In the genomic region with DNA sequence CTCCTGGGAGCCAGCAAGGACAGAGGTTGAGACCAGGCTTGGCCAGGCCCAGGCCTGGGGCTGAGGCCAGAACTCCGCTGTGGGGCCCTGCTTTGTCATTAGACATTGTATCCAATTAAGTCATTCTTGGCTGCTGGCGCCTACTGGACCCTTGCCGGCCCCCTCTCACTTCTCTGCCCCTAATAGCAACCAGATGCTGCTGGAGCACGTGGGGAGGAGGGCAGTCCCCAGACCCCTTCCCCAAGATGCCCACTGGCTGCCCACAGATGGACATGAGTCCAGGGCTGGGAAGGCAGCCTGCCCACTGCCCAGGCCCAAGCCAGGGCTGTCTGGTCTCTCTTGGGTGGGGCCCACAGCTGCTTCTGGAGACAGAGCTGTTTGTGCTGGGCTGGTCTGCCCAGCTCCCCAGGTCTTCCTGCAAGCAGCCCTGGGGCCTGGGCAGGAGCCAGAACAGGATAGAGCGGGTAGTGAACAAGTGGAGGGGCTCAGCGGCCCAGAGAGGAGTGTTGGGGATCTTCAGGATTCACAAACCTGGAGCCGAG, we compare ENCODE assay signal across 16 cellular contexts. TPM values are rescaled to one million over a fixed set of nuclear protein-coding genes. Genes with fewer than 3 reads are reported as not detected.
DNase-seq lines count a peak whose midpoint lies in the region; ATAC-seq and TF ChIP-seq lines count a peak whose summit lies in the region.
"Had no signal": no experiment of that assay in that cellular context is flagged by ENCODE, and none has a peak within 500 bp of the region (broad histone marks: within the 10 kb centered on the region; RNA-seq: fewer than 3 reads in every experiment).

No MANE protein-coding gene starts in this region.

- H3F3A ChIP-seq in SK-N-SH (replicated peaks; ENCODE audit: insufficient read depth) = no peaks in the 10 kb centered on the region

- TF ChIP-seq EP300 in SK-N-SH (IDR thresholded peaks at IDR 0.05; ENCODE audit: borderline replicate concordance in 1 of 2, low read depth in 1 of 2, low read length in 1 of 2) = peak in 1 of 2 experiments; percentile 21; a peak in 1 of 4 replicates

- H3K9me2 ChIP-seq in SK-N-SH = no peaks in the 10 kb centered on the region

- H3K4me3 ChIP-seq in SK-N-SH (ENCODE audit: low read depth in 2 of 2, low read length in 1 of 2) (no peak overlapping the region), rectal smooth muscle tissue (ENCODE audit: low read length) (no peak overlapping the region)

- H3K27me3 ChIP-seq in SK-N-SH (ENCODE audit: insufficient read depth) = no peaks in the 10 kb centered on the region
- H3K27me3 ChIP-seq in rectal smooth muscle tissue (ENCODE audit: control insufficient read depth, insufficient read depth, low read length) = no peaks in the 10 kb centered on the region

- no peak for TF ChIP-seq RAD21 in SK-N-SH (IDR thresholded peaks at IDR 0.05; ENCODE audit: low read length)

- no peak overlapping the region; a peak in 1 of 4 replicates for H3K27ac ChIP-seq in SK-N-SH (ENCODE audit: low read depth in 2 of 2, low read length in 1 of 2)
- peak overlapping the region; percentile 50 for H3K27ac ChIP-seq in rectal smooth muscle tissue (ENCODE audit: low read depth, low read length)
- H3K27ac ChIP-seq: neutrophil had no signal

- intact Hi-C loops in left ventricle myocardium superior (cut with micrococcal nuclease) = loop anchor here (10.0 kb wide), 1 partner anchor 49 kb away; no protein-coding TSS in a partner anchor

- H3K4me1 ChIP-seq in SK-N-SH (ENCODE audit: control insufficient read depth in 1 of 2, insufficient read depth in 2 of 2, low read depth in 1 of 2, low read length in 1 of 2) = peaks cover 0 to 22% of the 10 kb centered on the region in 2 experiments; a peak in 1 of 4 replicates
- no peaks in the 10 kb centered on the region for H3K4me1 ChIP-seq in rectal smooth muscle tissue (ENCODE audit: control insufficient read depth, insufficient read depth, low read length)

- no peaks in the 10 kb centered on the region for H3K79me2 ChIP-seq in SK-N-SH (ENCODE audit: insufficient read depth)

- H4K20me1 ChIP-seq in SK-N-SH (ENCODE audit: insufficient read depth) = no peaks in the 10 kb centered on the region

- H3K4me2 ChIP-seq in SK-N-SH = no peak overlapping the region

- H3K9me3 ChIP-seq in SK-N-SH = no peaks in the 10 kb centered on the region
- H3K9me3 ChIP-seq: neutrophil had no signal

- POLR2A ChIA-PET in SK-N-SH (lab: Yijun Ruan, JAX) = interaction anchor here (0.6 to 0.7 kb wide), 2 partner anchors 10 to 56 kb away, joined by 3 read pairs; a partner anchor contains a TSS

- no peak overlapping the region for H3K9ac ChIP-seq in SK-N-SH
- H3K9ac ChIP-seq in rectal smooth muscle tissue (ENCODE audit: low read length) = no peak overlapping the region

- CTCF ChIA-PET in SK-N-SH (lab: Yijun Ruan, JAX) = interaction anchor here (0.6 to 4.3 kb wide), 5 partner anchors 10 to 943 kb away, joined by 3 to 29 read pairs (median 4); no protein-coding TSS in a partner anchor

- in situ Hi-C loops in G401 (cut with HindIII; ENCODE audit: low sequenced_read_pairs) = no loop called here

- 63% methylated on average over 7 of the region's 7 CpGs for WGBS in SK-N-SH (ENCODE audit: low lambda C conversion rate)

- H3K36me3 ChIP-seq in SK-N-SH (replicated peaks in 1 of 2; ENCODE audit: control insufficient read depth in 1 of 2, insufficient read depth in 2 of 2, low read length in 1 of 2) (no peaks in the 10 kb centered on the region), rectal smooth muscle tissue (ENCODE audit: control insufficient read depth, insufficient read depth, low read length) (no peaks in the 10 kb centered on the region)
- H3K36me3 ChIP-seq: neutrophil had no signal

- no peak for TF ChIP-seq CTCF in SK-N-SH (IDR thresholded peaks at IDR 0.05)

- peak; percentile 74 for DNase-seq in SK-N-SH
- peak; percentile 88 for DNase-seq in left ventricle myocardium superior
- no peak for DNase-seq in activated gamma-delta T cell (lab: John Stamatoyannopoulos, UW)
- DNase-seq in inferior parietal cortex (ENCODE audit: extremely low spot score) = no peak
- DNase-seq in G401 (ENCODE audit: low spot score) = no peak
- no peak for DNase-seq in GDM1 (lab: John Stamatoyannopoulos, UW)
- DNase-seq: 8988T; activated naive CD8-positive, alpha-beta T cell treated with anti-CD3 and anti-CD28 coated beads, Interleukin-2, amount 10 ng/mL, durations not matched to agents 7 days and 5 days; activated T-cell treated with anti-CD3 and anti-CD28 coated beads, Interleukin-2, amount 50 U/mL, for 1 hour; NCI-H1930; NCI-H524 treated with DMSO at 0.1 percent for 48 hours; stimulated activated CD4-positive, alpha-beta T cell treated with anti-CD3 and anti-CD28 coated beads, Interleukin-12 subunit alpha, Interleukin-12 subunit beta, amount 100 ng/mL, for 4 hours had no signal

- ATAC-seq in SK-N-SH treated with all-trans-retinoic acid at 6 μM for 48 hours = no peak
- ATAC-seq in left ventricle myocardium superior = peak; percentile 78

- no peak overlapping the region for H2AFZ ChIP-seq in SK-N-SH (ENCODE audit: low read depth)

TF ChIP-seq in SK-N-SH, 30 proteins besides CTCF, POLR2A, EP300 and RAD21:
- TF ChIP-seq FOSL2 (IDR thresholded peaks at IDR 0.05; ENCODE audit: borderline replicate concordance, low read depth) = no peak
- 0 out of 2 replicates have a peak, but pooled peaks have one; percentile 17 for TF ChIP-seq GATA2 (CRISPR knock-in tag; IDR thresholded peaks at IDR 0.05)
- TF ChIP-seq RFX5 (IDR thresholded peaks at IDR 0.05; ENCODE audit: low read length) = no peak

TF ChIP-seq in SK-N-SH treated with all-trans-retinoic acid at 6 μM for 48 hours, 23 proteins besides CTCF, POLR2A, EP300 and RAD21 (continues in another document):
- TF ChIP-seq ZFP3 (CRISPR knock-in tag; IDR thresholded peaks at IDR 0.05) = no peak
- TF ChIP-seq, protein P1, sequence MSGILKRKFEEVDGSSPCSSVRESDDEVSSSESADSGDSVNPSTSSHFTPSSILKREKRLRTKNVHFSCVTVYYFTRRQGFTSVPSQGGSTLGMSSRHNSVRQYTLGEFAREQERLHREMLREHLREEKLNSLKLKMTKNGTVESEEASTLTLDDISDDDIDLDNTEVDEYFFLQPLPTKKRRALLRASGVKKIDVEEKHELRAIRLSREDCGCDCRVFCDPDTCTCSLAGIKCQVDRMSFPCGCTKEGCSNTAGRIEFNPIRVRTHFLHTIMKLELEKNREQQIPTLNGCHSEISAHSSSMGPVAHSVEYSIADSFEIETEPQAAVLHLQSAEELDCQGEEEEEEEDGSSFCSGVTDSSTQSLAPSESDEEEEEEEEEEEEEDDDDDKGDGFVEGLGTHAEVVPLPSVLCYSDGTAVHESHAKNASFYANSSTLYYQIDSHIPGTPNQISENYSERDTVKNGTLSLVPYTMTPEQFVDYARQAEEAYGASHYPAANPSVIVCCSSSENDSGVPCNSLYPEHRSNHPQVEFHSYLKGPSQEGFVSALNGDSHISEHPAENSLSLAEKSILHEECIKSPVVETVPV (CRISPR knock-in tag; IDR thresholded peaks at IDR 0.05) = no peak
- no peak for TF ChIP-seq ZNF8 (CRISPR knock-in tag; IDR thresholded peaks at IDR 0.05)
- TF ChIP-seq ZFP30 (CRISPR knock-in tag; IDR thresholded peaks at IDR 0.05) = no peak
- TF ChIP-seq GLIS3 (CRISPR knock-in tag; IDR thresholded peaks at IDR 0.05) = no peak
- TF ChIP-seq OSR1 (CRISPR knock-in tag; IDR thresholded peaks at IDR 0.05) = no peak
- no peak for TF ChIP-seq PPARA (CRISPR knock-in tag; IDR thresholded peaks at IDR 0.05; ENCODE audit: borderline replicate concordance)
- TF ChIP-seq, protein P2, sequence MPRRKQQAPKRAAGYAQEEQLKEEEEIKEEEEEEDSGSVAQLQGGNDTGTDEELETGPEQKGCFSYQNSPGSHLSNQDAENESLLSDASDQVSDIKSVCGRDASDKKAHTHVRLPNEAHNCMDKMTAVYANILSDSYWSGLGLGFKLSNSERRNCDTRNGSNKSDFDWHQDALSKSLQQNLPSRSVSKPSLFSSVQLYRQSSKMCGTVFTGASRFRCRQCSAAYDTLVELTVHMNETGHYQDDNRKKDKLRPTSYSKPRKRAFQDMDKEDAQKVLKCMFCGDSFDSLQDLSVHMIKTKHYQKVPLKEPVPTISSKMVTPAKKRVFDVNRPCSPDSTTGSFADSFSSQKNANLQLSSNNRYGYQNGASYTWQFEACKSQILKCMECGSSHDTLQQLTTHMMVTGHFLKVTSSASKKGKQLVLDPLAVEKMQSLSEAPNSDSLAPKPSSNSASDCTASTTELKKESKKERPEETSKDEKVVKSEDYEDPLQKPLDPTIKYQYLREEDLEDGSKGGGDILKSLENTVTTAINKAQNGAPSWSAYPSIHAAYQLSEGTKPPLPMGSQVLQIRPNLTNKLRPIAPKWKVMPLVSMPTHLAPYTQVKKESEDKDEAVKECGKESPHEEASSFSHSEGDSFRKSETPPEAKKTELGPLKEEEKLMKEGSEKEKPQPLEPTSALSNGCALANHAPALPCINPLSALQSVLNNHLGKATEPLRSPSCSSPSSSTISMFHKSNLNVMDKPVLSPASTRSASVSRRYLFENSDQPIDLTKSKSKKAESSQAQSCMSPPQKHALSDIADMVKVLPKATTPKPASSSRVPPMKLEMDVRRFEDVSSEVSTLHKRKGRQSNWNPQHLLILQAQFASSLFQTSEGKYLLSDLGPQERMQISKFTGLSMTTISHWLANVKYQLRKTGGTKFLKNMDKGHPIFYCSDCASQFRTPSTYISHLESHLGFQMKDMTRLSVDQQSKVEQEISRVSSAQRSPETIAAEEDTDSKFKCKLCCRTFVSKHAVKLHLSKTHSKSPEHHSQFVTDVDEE (CRISPR knock-in tag; IDR thresholded peaks at IDR 0.05) = no peak
- no peak for TF ChIP-seq ZC3H10 (CRISPR knock-in tag; IDR thresholded peaks at IDR 0.05)

RNA-seq across cellular contexts. Expression of a gene that starts 7.8 kb away (rescaled TPM):
- 1.5 and 2.4 TPM in 2 replicates for polyA plus RNA-seq in SK-N-SH (2012; rRNA removed)
- 0.46 and 0.90 TPM in 2 replicates for polyA plus RNA-seq in SK-N-SH (2012; cell fraction: cytosol; rRNA removed)
- polyA plus RNA-seq in SK-N-SH (2012; cell fraction: nucleus; rRNA removed) = 5.0 and 9.6 TPM in 2 replicates
- total RNA-seq in left ventricle myocardium superior = 15.8 TPM
- 1.5 and 4.7 TPM in 2 replicates for total RNA-seq in G401 (2014; rRNA removed; shearing (Covaris generic))
- total RNA-seq: lung microvascular endothelial cell had no signal

RNA-seq across cellular contexts. Expression of a gene that starts 22.3 kb away (rescaled TPM):
- not detected in 2 replicates for polyA plus RNA-seq in SK-N-SH (2012; rRNA removed)
- not detected in 2 replicates for polyA plus RNA-seq in SK-N-SH (2012; cell fraction: cytosol; rRNA removed)
- polyA plus RNA-seq in SK-N-SH (2012; cell fraction: nucleus; rRNA removed) = 0.05 TPM in 1 of 2 replicates, not detected in the other
- total RNA-seq in left ventricle myocardium superior = not detected
- total RNA-seq in G401 (2014; rRNA removed; shearing (Covaris generic)) = not detected in 2 replicates
- total RNA-seq: lung microvascular endothelial cell had no signal

RNA-seq across cellular contexts. Expression of a gene that starts 53.8 kb away (rescaled TPM):
- 7.2 and 7.4 TPM in 2 replicates for polyA plus RNA-seq in SK-N-SH (2012; rRNA removed)
- polyA plus RNA-seq in SK-N-SH (2012; cell fraction: cytosol; rRNA removed) = 1.9 and 3.2 TPM in 2 replicates
- polyA plus RNA-seq in SK-N-SH (2012; cell fraction: nucleus; rRNA removed) = 41.0 and 52.4 TPM in 2 replicates
- 5.7 TPM for total RNA-seq in left ventricle myocardium superior
- total RNA-seq in G401 (2014; rRNA removed; shearing (Covaris generic)) = 6.4 and 7.6 TPM in 2 replicates

RNA-seq across cellular contexts. Expression of a gene that starts 56.5 kb away (rescaled TPM):
- 2,966 and 3,473 TPM in 2 replicates for polyA plus RNA-seq in SK-N-SH (2012; rRNA removed)
- polyA plus RNA-seq in SK-N-SH (2012; cell fraction: cytosol; rRNA removed) = 3,628 and 3,647 TPM in 2 replicates
- polyA plus RNA-seq in SK-N-SH (2012; cell fraction: nucleus; rRNA removed) = 962 and 1,107 TPM in 2 replicates
- 992 TPM for total RNA-seq in left ventricle myocardium superior
- 3,500 and 4,218 TPM in 2 replicates for total RNA-seq in G401 (2014; rRNA removed; shearing (Covaris generic))

Comparison
In these comparisons a context has a peak if more than half of its experiments do, and no peak if none do; other contexts are left out.
1. DNase-seq: peak in SK-N-SH (single experiment) and left ventricle myocardium superior (single experiment); none in activated gamma-delta T cell (single experiment), inferior parietal cortex (single experiment), G401 (single experiment) and GDM1 (single experiment).